ENCODE assay signal across 14 cellular contexts in the genomic region with DNA sequence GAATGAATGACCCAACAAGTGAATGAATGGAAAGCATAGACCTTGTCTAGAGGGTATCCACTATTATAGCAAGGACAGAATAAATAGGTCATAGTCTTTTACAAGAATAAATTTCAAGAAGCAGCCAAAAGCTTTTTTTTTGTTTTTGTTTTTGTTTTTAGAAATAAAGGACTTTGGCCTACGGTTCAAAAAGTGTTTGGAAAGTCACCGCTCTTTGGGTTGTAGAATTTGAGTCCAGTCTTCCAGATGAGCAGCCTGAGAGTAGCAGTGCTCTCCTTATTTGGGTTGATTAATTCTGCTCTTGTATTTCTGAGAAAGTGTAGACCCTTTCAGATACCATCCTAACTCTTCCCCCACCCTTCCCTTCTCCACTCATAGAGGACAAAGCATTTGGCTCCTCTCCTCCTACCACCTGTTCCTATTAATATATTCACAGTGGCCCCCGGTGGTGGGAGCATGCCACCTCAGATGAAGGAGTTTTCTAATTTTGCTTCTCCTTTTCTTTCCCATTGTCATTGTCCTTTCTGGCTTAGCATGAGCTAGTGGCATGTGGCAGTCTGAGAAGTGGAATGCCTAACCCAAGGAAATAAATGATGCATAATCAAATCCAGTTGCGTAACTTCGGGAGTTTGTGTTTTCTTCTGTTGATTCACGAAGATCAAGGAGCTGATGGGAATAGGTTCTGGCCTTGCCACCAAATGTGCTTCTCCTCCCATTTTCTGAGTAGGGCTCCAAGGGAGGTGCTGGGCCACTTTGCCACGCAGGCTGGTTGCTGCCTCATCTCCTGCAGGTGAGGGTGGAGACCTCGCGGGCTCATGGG.
DNase-seq lines count a peak whose midpoint lies in the region; TF ChIP-seq lines count a peak whose summit lies in the region.
"Had no signal": no experiment of that assay in that cellular context is flagged by ENCODE, and none has a peak within 500 bp of the region (broad histone marks: within the 10 kb centered on the region; RNA-seq: fewer than 3 reads in every experiment).

No MANE protein-coding gene starts in this region.

- no peak for TF ChIP-seq POLR2A in Peyer's patch (IDR thresholded peaks at IDR 0.05)

- TF ChIP-seq CTCF in astrocyte of the spinal cord (IDR thresholded peaks at IDR 0.05; ENCODE audit: low read depth, low read length) (peak; percentile 34), liver (IDR thresholded peaks at IDR 0.05; ENCODE audit: low read depth, low read length, missing input control) (peak; percentile 45), Peyer's patch (IDR thresholded peaks at IDR 0.05) (peak in 3 of 6 experiments; percentile 26 to 33 (median 26))

- H3K36me3 ChIP-seq in liver (ENCODE audit: control insufficient read depth in 4 of 4, insufficient read depth in 3 of 4, low read depth in 1 of 4, low read length in 3 of 4): no peaks in the 10 kb centered on the region
- H3K36me3 ChIP-seq in Peyer's patch: no peaks in the 10 kb centered on the region
- H3K36me3 ChIP-seq: tibial nerve had no signal

- H3K9me3 ChIP-seq in liver (ENCODE audit: control insufficient read depth in 4 of 4, low read length in 3 of 4): no peaks in the 10 kb centered on the region
- H3K9me3 ChIP-seq in Peyer's patch: no peaks in the 10 kb centered on the region

- H3K27me3 ChIP-seq in liver (ENCODE audit: control insufficient read depth in 4 of 4, insufficient read depth in 4 of 4, low read length in 3 of 4) (no peaks in the 10 kb centered on the region), Peyer's patch (no peaks in the 10 kb centered on the region)
- H3K27me3 ChIP-seq: tibial nerve had no signal

- TF ChIP-seq RAD21 in liver (IDR thresholded peaks at IDR 0.05): peak; percentile 74 to 77

- H3K27ac ChIP-seq in liver (ENCODE audit: low read depth in 1 of 2, low read length in 2 of 2) (no peak overlapping the region), Peyer's patch (no peak overlapping the region)
- H3K27ac ChIP-seq: epithelial cell of prostate, GM23248, tibial nerve had no signal

- in situ Hi-C loops in astrocyte of the spinal cord (cut with HindIII; ENCODE audit: low sequenced_read_pairs): no loop called here

- WGBS in liver: 81% methylated on average over 9 of the region's 9 CpGs

- H3K4me3 ChIP-seq in astrocyte of the spinal cord (ENCODE audit: low read depth, low read length) (no peak overlapping the region), liver (ENCODE audit: low read depth in 1 of 3, low read length in 3 of 3) (no peak overlapping the region), Peyer's patch (no peak overlapping the region)
- H3K4me3 ChIP-seq: GM23248, tibial nerve had no signal

- H3K9ac ChIP-seq in liver (ENCODE audit: low read depth in 1 of 2, low read length in 2 of 2): no peak overlapping the region
- H3K9ac ChIP-seq: GM23248 had no signal

- DNase-seq in NCI-H146 treated with DMSO at 0.1 percent for 48 hours (lab: John Stamatoyannopoulos, UW; ENCODE audit: unreplicated experiment) (peak; percentile 10), NCI-H146 (lab: John Stamatoyannopoulos, UW) (no peak), HT-29 (ENCODE audit: low spot score) (peak; percentile 45), astrocyte of the spinal cord (ENCODE audit: low read depth, low spot score) (no peak), NCI-H446 treated with DMSO at 0.1 percent for 48 hours (lab: John Stamatoyannopoulos, UW) (no peak), Peyer's patch (no peak), HPDE6-E6E7 (ENCODE audit: extremely low spot score) (no peak)
- DNase-seq: GM23248; mammary epithelial cell; nucleus accumbens; stimulated activated CD4-positive, alpha-beta T cell treated with anti-CD3 and anti-CD28 coated beads, Interleukin-15, amount 100 ng/mL, for 24 hours had no signal

- H3K4me1 ChIP-seq in liver (ENCODE audit: control insufficient read depth in 4 of 4, insufficient read depth in 4 of 4, low read length in 3 of 4) (no peaks in the 10 kb centered on the region), Peyer's patch (no peaks in the 10 kb centered on the region)
- H3K4me1 ChIP-seq: tibial nerve had no signal

TF ChIP-seq in liver, 16 proteins besides CTCF, POLR2A, EP300 and RAD21:
- TF ChIP-seq, protein P1, sequence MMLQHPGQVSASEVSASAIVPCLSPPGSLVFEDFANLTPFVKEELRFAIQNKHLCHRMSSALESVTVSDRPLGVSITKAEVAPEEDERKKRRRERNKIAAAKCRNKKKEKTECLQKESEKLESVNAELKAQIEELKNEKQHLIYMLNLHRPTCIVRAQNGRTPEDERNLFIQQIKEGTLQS (IDR thresholded peaks at IDR 0.05): no peak
- no peak for TF ChIP-seq FOXA1 (IDR thresholded peaks at IDR 0.05)
- peak; percentile 63 to 78 for TF ChIP-seq HNF4A (conservative IDR thresholded peaks at IDR 0.05)

Comparison
In these comparisons a context has a peak if more than half of its experiments do, and no peak if none do; other contexts are left out.
1. DNase-seq: peak in NCI-H146 treated with DMSO at 0.1 percent for 48 hours (single experiment) and HT-29 (single experiment); none in NCI-H146 (single experiment), astrocyte of the spinal cord (single experiment), NCI-H446 treated with DMSO at 0.1 percent for 48 hours (single experiment), Peyer's patch (0 of 3) and HPDE6-E6E7 (single experiment).